23 cellular contexts compared by ENCODE assay signal in the genomic region with DNA sequence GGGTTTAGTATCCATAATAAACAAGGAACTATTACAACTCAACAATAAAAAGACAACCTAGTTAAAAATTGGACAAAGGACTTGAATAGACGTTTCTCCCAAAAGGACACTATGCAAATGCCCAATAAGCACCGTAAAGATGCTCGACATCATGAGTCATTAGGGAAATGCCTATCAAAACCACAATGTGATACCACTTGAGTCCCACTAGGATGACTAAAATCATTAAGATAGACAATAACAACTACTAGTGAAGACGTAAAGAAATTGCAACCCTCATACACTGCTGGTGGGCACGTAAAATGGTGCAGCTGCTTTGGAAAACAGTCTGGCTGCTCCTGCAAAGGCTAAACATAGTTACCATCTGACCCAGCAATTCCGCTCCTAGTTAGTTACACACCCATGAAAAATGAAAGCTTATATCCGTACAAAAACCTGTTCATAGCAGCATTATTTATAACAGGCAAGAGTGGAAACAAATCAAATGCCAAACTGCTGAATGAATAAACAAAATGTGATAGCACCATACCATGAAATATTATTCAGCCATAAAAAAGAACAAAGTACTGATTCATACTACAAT. TPM values are rescaled to one million over a fixed set of nuclear protein-coding genes. Genes with fewer than 3 reads are reported as not detected.
A peak's percentile ranks its signal among the peaks of the same experiment; 100 is the strongest.
DNase-seq lines count a peak whose midpoint lies in the region; ATAC-seq, FAIRE-seq and TF ChIP-seq lines count a peak whose summit lies in the region.
"Had no signal": no experiment of that assay in that cellular context is flagged by ENCODE, and none has a peak within 500 bp of the region (broad histone marks: within the 10 kb centered on the region; RNA-seq: fewer than 3 reads in every experiment).

No MANE protein-coding gene starts in this region.

- no peak overlapping the region for H3K4me3 Mint-ChIP-seq in activated T-helper 1 cell treated with anti-CD3 and anti-CD28 coated beads, Interleukin-12 subunit alpha, Interleukin-12 subunit beta, Interleukin-2, Interleukin-4 antibody, amounts not matched to agents 30 ng/mL and 10 ng/mL and 1 ng/mL, durations not matched to agents 14 hours and 24 hours and 36 hours
- H3K4me3 Mint-ChIP-seq: activated B cell treated with CpG ODN at 0.5 μM for 24 hours; CD4-positive, alpha-beta memory T cell; T-helper 1 cell treated with Interleukin-12 subunit alpha and Interleukin-12 subunit beta and Interleukin-4 antibody, amounts not matched to agents 30 μg/mL and 1 μg/mL, for 36 hours had no signal

- H3K4me3 ChIP-seq in ACC112 (ENCODE audit: low read depth, low read length) (no peak overlapping the region), keratinocyte (ENCODE audit: control insufficient read depth in 2 of 3, extremely low read depth in 1 of 3, insufficient read depth in 2 of 3, low read depth in 1 of 3, low read length in 3 of 3) (no peak overlapping the region)
- H3K4me3 ChIP-seq: dorsolateral prefrontal cortex, left lung, spleen, vagina had no signal

- H3K9me3 Mint-ChIP-seq in activated T-helper 1 cell treated with anti-CD3 and anti-CD28 coated beads, Interleukin-12 subunit alpha, Interleukin-12 subunit beta, Interleukin-2, Interleukin-4 antibody, amounts not matched to agents 30 ng/mL and 10 ng/mL and 1 ng/mL, durations not matched to agents 14 hours and 24 hours and 36 hours, result no peaks in the 10 kb centered on the region
- H3K9me3 Mint-ChIP-seq: activated T-helper 2 cell treated with anti-CD3 and anti-CD28 coated beads, Interferon-gamma antibody, Interleukin-2, Interleukin-4, amounts not matched to agents 10 μg/mL and 5 μg/mL and 100 μg/mL, durations not matched to agents 14 hours and 24 hours and 36 hours had no signal

- no peak for TF ChIP-seq CTCF in keratinocyte (optimal IDR thresholded peaks at IDR 0.05 in 1 of 3, IDR thresholded peaks at IDR 0.05 in 1 of 3, conservative IDR thresholded peaks at IDR 0.05 in 1 of 3; ENCODE audit: extremely low read depth in 1 of 3, insufficient read depth in 2 of 3, low read length in 3 of 3)

- peaks cover 9% of the 10 kb centered on the region; the same call in 1 of the 2 replicates for H3K27me3 ChIP-seq in ACC112 (ENCODE audit: insufficient read depth, low read length)
- H3K27me3 ChIP-seq in keratinocyte (ENCODE audit: control insufficient read depth, extremely low read depth, insufficient read depth, low read length), result no peaks in the 10 kb centered on the region
- H3K27me3 ChIP-seq: dorsolateral prefrontal cortex, vagina had no signal

- H3K79me2 ChIP-seq in ACC112 (ENCODE audit: control insufficient read depth, insufficient read depth, low read length, unreplicated experiment) (no peaks in the 10 kb centered on the region), keratinocyte (ENCODE audit: control insufficient read depth, insufficient read depth, low read length) (no peaks in the 10 kb centered on the region)

- DNase-seq in HTR-8/SVneo (ENCODE audit: insufficient read length, low spot score) (no peak), amniotic epithelial cell (ENCODE audit: low read depth) (peak; percentile 31), keratinocyte (ENCODE audit: low read depth, low spot score) (no peak), posterior cingulate gyrus (no peak), COLO829 (ENCODE audit: low spot score) (no peak)
- DNase-seq in activated T-helper 1 cell treated with anti-CD3 and anti-CD28 coated beads, Interleukin-12 subunit alpha, Interleukin-12 subunit beta, Interleukin-2, Interleukin-4 antibody, amounts not matched to agents 30 ng/mL and 10 ng/mL and 1 ng/mL, durations not matched to agents 14 hours and 24 hours and 36 hours (ENCODE audit: low spot score), result no peak
- DNase-seq: activated B cell treated with CpG ODN at 0.5 μM for 24 hours; activated CD8-positive, alpha-beta memory T cell treated with anti-CD3 and anti-CD28 coated beads for 24 hours; CD4-positive, alpha-beta memory T cell; dorsolateral prefrontal cortex; KBM-7; left lung; NCI-H1092; NCI-H2081; NCI-H510A treated with DMSO at 0.1 percent for 48 hours; spleen; stimulated activated CD4-positive, alpha-beta T cell treated with anti-CD3 and anti-CD28 coated beads, Interleukin-4, amount 100 ng/mL, for 4 hours; substantia nigra had no signal

- no peak overlapping the region for H3K4me2 ChIP-seq in keratinocyte (ENCODE audit: control insufficient read depth, extremely low read depth, insufficient read depth, low read depth, low read length)

- intact Hi-C loops in posterior cingulate gyrus (cut with DNase I), result no loop called here
- intact Hi-C loops in activated T-helper 1 cell treated with anti-CD3 and anti-CD28 coated beads, Interleukin-12 subunit alpha, Interleukin-12 subunit beta, Interleukin-2, Interleukin-4 antibody, amounts not matched to agents 30 ng/mL and 10 ng/mL and 1 ng/mL, durations not matched to agents 14 hours and 24 hours and 36 hours (cut with micrococcal nuclease), result no loop called here

- H3K27me3 Mint-ChIP-seq in activated T-helper 1 cell treated with anti-CD3 and anti-CD28 coated beads, Interleukin-12 subunit alpha, Interleukin-12 subunit beta, Interleukin-2, Interleukin-4 antibody, amounts not matched to agents 30 ng/mL and 10 ng/mL and 1 ng/mL, durations not matched to agents 14 hours and 24 hours and 36 hours (ENCODE audit: insufficient read depth), result peaks cover 2% of the 10 kb centered on the region

- ATAC-seq in GM18858 (IDR thresholded peaks at IDR 0.05; ENCODE audit: unreplicated experiment), result no peak
- ATAC-seq: left lung had no signal

- H3K4me1 Mint-ChIP-seq in activated T-helper 1 cell treated with anti-CD3 and anti-CD28 coated beads, Interleukin-12 subunit alpha, Interleukin-12 subunit beta, Interleukin-2, Interleukin-4 antibody, amounts not matched to agents 30 ng/mL and 10 ng/mL and 1 ng/mL, durations not matched to agents 14 hours and 24 hours and 36 hours (ENCODE audit: low read depth), result no peaks in the 10 kb centered on the region
- H3K4me1 Mint-ChIP-seq: activated B cell treated with CpG ODN at 0.5 μM for 24 hours; CD4-positive, alpha-beta memory T cell had no signal

- no peaks in the 10 kb centered on the region for H4K20me1 ChIP-seq in keratinocyte (ENCODE audit: control insufficient read depth, extremely low read depth, insufficient read depth, low read length)

- H2AFZ ChIP-seq in ACC112 (ENCODE audit: low read length, unreplicated experiment), result no peak overlapping the region
- no peak overlapping the region for H2AFZ ChIP-seq in keratinocyte (ENCODE audit: control insufficient read depth, low read length)

- H3K27ac ChIP-seq in ACC112 (ENCODE audit: low read depth, low read length) (peak overlapping the region; percentile 71; the same call in 1 of the 2 replicates), keratinocyte (ENCODE audit: control insufficient read depth, insufficient read depth, low read length) (no peak overlapping the region)
- H3K27ac ChIP-seq: dorsolateral prefrontal cortex, left lung, spleen, vagina had no signal

- no peak overlapping the region for H3K27ac Mint-ChIP-seq in activated T-helper 1 cell treated with anti-CD3 and anti-CD28 coated beads, Interleukin-12 subunit alpha, Interleukin-12 subunit beta, Interleukin-2, Interleukin-4 antibody, amounts not matched to agents 30 ng/mL and 10 ng/mL and 1 ng/mL, durations not matched to agents 14 hours and 24 hours and 36 hours
- H3K27ac Mint-ChIP-seq: activated B cell treated with CpG ODN at 0.5 μM for 24 hours; activated T-helper 2 cell treated with anti-CD3 and anti-CD28 coated beads, Interferon-gamma antibody, Interleukin-2, Interleukin-4, amounts not matched to agents 10 μg/mL and 5 μg/mL and 100 μg/mL, durations not matched to agents 14 hours and 24 hours and 36 hours; CD4-positive, alpha-beta memory T cell; T-helper 1 cell treated with Interleukin-12 subunit alpha and Interleukin-12 subunit beta and Interleukin-4 antibody, amounts not matched to agents 30 μg/mL and 1 μg/mL, for 36 hours had no signal

- FAIRE-seq in HTR-8/SVneo (lab: Jason Lieb, UNC), result peak; percentile 42
- peak; percentile 17 for FAIRE-seq in keratinocyte (lab: Jason Lieb, UNC)

- no peaks in the 10 kb centered on the region for H3K36me3 Mint-ChIP-seq in activated T-helper 1 cell treated with anti-CD3 and anti-CD28 coated beads, Interleukin-12 subunit alpha, Interleukin-12 subunit beta, Interleukin-2, Interleukin-4 antibody, amounts not matched to agents 30 ng/mL and 10 ng/mL and 1 ng/mL, durations not matched to agents 14 hours and 24 hours and 36 hours (ENCODE audit: low read depth)
- H3K36me3 Mint-ChIP-seq: CD4-positive, alpha-beta memory T cell had no signal

- no peaks in the 10 kb centered on the region for H3K9me3 ChIP-seq in keratinocyte (ENCODE audit: control insufficient read depth, low read depth, low read length)
- H3K9me3 ChIP-seq: vagina had no signal

- H3K4me1 ChIP-seq in ACC112 (ENCODE audit: control insufficient read depth, insufficient read depth, low read length, unreplicated experiment), result peaks cover 8% of the 10 kb centered on the region
- peaks cover 9% of the 10 kb centered on the region for H3K4me1 ChIP-seq in keratinocyte (ENCODE audit: control insufficient read depth, extremely low read depth, insufficient read depth, low read length)
- H3K4me1 ChIP-seq: left lung, spleen, vagina had no signal

- dilution Hi-C loops in keratinocyte (cut with MboI; ENCODE audit: extremely low pct_ligation_motif_present, low sequenced_read_pairs), result loop anchor here (10.0 kb wide), 1 partner anchor 91 kb away; no protein-coding TSS in a partner anchor

- H3K36me3 ChIP-seq in ACC112 (ENCODE audit: insufficient read depth, low read length), result no peaks in the 10 kb centered on the region
- H3K36me3 ChIP-seq in keratinocyte (ENCODE audit: control insufficient read depth in 2 of 2, extremely low read depth in 1 of 2, insufficient read depth in 2 of 2, low read length in 2 of 2), result no peaks in the 10 kb centered on the region
- H3K36me3 ChIP-seq: left lung, spleen, vagina had no signal

- H3K9ac ChIP-seq in keratinocyte (ENCODE audit: control insufficient read depth, extremely low read depth, insufficient read depth, low read length), result no peak overlapping the region

- H3K9me1 ChIP-seq in keratinocyte (ENCODE audit: control insufficient read depth, extremely low read depth, insufficient read depth, low read length), result no peaks in the 10 kb centered on the region

RNA-seq across cellular contexts. Expression of gene CCDC3, which starts 17.3 kb away (rescaled TPM):
- polyA plus RNA-seq in keratinocyte, result 0.25 to 0.39 TPM (median 0.35 TPM) in 3 replicates
- not detected for polyA plus RNA-seq in keratinocyte (2011; ENCODE audit: low read depth)
- polyA plus RNA-seq in keratinocyte (2011; cell fraction: cytosol; rRNA removed), result 0.29 and 0.30 TPM in 2 replicates
- polyA plus RNA-seq in keratinocyte (2011; cell fraction: nucleus; rRNA removed), result 0.09 and 0.12 TPM in 2 replicates
- 0.29 and 0.66 TPM in 2 replicates for polyA plus RNA-seq in keratinocyte (2012; ENCODE audit: low replicate concordance)
- polyA minus RNA-seq in keratinocyte, result 0.07 to 0.85 TPM in 2 of 3 replicates, not detected in the other
- polyA minus RNA-seq in keratinocyte (2011; cell fraction: cytosol; rRNA and poly(A)+ RNA removed), result not detected
- polyA minus RNA-seq in keratinocyte (2011; cell fraction: nucleus; rRNA and poly(A)+ RNA removed), result not detected in 2 replicates
- 0.13 TPM in 1 of 2 replicates, not detected in the other for total RNA-seq in activated T-helper 1 cell treated with anti-CD3 and anti-CD28 coated beads, Interleukin-12 subunit alpha, Interleukin-12 subunit beta, Interleukin-2, Interleukin-4 antibody, amounts not matched to agents 30 ng/mL and 10 ng/mL and 1 ng/mL, durations not matched to agents 14 hours and 24 hours and 36 hours
- total RNA-seq: CD4-positive, alpha-beta memory T cell had no signal
- polyA plus RNA-seq: CD4-positive, alpha-beta memory T cell had no signal
